In the genomic region with DNA sequence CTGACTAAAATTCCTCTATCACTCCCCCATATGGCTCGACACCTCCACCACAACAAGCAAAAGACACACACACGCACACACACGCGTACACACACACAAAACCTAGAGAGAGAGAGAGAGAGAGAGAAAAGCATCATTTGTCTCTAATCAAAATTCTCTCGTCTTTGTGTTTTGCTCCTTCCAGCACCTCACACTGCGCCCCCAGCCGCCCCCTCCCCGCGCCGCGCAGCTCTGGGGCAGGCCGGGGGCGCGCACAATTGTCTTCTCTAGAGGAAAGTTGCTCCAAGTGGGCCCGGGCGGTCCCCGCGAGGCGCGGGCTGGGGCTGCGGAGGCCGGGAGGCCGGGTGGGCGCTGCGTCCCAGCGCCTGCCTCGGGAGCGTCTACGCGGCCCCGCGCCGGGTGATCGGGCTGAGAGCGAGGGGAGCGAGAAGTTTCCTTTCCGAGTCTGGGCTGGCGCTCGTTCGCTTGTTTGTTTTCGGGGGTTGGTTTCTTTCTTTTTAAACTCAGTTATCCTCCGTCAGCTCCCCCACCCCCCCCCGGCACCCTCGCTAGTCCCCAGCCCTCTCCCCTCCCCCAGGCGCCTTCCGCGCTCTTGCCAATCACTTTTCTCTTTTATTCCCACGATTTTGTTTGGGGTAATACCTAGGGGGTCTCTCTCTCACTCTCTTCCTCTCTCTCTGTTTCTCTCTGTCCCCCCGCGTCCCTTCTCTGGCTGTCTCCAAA, we compare ENCODE assay signal across 1 cellular context.
TF ChIP-seq lines count a peak whose summit lies in the region.

No MANE protein-coding gene starts in this region.

TF ChIP-seq in K562, 482 proteins besides CTCF, POLR2A, EP300 and RAD21 (continued from another document and continues in another):
- TF ChIP-seq, protein P1, sequence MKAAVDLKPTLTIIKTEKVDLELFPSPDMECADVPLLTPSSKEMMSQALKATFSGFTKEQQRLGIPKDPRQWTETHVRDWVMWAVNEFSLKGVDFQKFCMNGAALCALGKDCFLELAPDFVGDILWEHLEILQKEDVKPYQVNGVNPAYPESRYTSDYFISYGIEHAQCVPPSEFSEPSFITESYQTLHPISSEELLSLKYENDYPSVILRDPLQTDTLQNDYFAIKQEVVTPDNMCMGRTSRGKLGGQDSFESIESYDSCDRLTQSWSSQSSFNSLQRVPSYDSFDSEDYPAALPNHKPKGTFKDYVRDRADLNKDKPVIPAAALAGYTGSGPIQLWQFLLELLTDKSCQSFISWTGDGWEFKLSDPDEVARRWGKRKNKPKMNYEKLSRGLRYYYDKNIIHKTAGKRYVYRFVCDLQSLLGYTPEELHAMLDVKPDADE (conservative IDR thresholded peaks at IDR 0.05; ENCODE audit: control insufficient read depth, low read depth, low read length), result no peak
- TF ChIP-seq SRSF1 (IDR thresholded peaks at IDR 0.05; ENCODE audit: low read depth, low read length) (no peak), PHF8 (IDR thresholded peaks at IDR 0.05; ENCODE audit: borderline replicate concordance, low read length) (no peak; the same call in 1 of the 2 replicates), NFE2L1 (tag; IDR thresholded peaks at IDR 0.05; ENCODE audit: borderline replicate concordance, low read depth) (no peak), ZNF77 (CRISPR knock-in tag; IDR thresholded peaks at IDR 0.05) (no peak), MTA2 (IDR thresholded peaks at IDR 0.05; ENCODE audit: low read depth) (no peak), HCFC1 (IDR thresholded peaks at IDR 0.05; ENCODE audit: low read depth, low read length) (no peak), SRSF3 (IDR thresholded peaks at IDR 0.05; ENCODE audit: insufficient read depth, low read length) (peak; percentile 98), ZNF347 (CRISPR knock-in tag; IDR thresholded peaks at IDR 0.05; ENCODE audit: low read depth) (no peak), NFXL1 (CRISPR knock-in tag; IDR thresholded peaks at IDR 0.05) (peak; percentile 47; the same call in 1 of the 2 replicates), POLR2AphosphoS5 (IDR thresholded peaks at IDR 0.05; ENCODE audit: control insufficient read depth, insufficient read depth, low read depth, low read length) (0 out of 2 replicates have a peak, but pooled peaks have one; percentile 13), NCOA6 (IDR thresholded peaks at IDR 0.05) (no peak), SMARCE1 (IDR thresholded peaks at IDR 0.05) (no peak), SMARCA5 (IDR thresholded peaks at IDR 0.05) (no peak), NR2C2 (CRISPR knock-in tag; IDR thresholded peaks at IDR 0.05) (no peak), NR2C2 (tag; IDR thresholded peaks at IDR 0.05) (no peak), GTF2E2 (tag; IDR thresholded peaks at IDR 0.05) (no peak), PHB (CRISPR knock-in tag; IDR thresholded peaks at IDR 0.05) (no peak), JUNB (CRISPR knock-in tag; conservative IDR thresholded peaks at IDR 0.05) (no peak)
- TF ChIP-seq, protein P2, sequence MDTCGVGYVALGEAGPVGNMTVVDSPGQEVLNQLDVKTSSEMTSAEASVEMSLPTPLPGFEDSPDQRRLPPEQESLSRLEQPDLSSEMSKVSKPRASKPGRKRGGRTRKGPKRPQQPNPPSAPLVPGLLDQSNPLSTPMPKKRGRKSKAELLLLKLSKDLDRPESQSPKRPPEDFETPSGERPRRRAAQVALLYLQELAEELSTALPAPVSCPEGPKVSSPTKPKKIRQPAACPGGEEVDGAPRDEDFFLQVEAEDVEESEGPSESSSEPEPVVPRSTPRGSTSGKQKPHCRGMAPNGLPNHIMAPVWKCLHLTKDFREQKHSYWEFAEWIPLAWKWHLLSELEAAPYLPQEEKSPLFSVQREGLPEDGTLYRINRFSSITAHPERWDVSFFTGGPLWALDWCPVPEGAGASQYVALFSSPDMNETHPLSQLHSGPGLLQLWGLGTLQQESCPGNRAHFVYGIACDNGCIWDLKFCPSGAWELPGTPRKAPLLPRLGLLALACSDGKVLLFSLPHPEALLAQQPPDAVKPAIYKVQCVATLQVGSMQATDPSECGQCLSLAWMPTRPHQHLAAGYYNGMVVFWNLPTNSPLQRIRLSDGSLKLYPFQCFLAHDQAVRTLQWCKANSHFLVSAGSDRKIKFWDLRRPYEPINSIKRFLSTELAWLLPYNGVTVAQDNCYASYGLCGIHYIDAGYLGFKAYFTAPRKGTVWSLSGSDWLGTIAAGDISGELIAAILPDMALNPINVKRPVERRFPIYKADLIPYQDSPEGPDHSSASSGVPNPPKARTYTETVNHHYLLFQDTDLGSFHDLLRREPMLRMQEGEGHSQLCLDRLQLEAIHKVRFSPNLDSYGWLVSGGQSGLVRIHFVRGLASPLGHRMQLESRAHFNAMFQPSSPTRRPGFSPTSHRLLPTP (IDR thresholded peaks at IDR 0.05; ENCODE audit: borderline replicate concordance, extremely low read depth, insufficient read length), result no peak
- TF ChIP-seq, protein P3, sequence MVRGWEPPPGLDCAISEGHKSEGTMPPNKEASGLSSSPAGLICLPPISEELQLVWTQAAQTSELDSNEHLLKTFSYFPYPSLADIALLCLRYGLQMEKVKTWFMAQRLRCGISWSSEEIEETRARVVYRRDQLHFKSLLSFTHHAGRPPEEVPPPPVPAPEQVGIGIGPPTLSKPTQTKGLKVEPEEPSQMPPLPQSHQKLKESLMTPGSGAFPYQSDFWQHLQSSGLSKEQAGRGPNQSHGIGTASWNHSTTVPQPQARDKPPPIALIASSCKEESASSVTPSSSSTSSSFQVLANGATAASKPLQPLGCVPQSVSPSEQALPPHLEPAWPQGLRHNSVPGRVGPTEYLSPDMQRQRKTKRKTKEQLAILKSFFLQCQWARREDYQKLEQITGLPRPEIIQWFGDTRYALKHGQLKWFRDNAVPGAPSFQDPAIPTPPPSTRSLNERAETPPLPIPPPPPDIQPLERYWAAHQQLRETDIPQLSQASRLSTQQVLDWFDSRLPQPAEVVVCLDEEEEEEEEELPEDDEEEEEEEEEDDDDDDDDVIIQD (CRISPR knock-in tag; IDR thresholded peaks at IDR 0.05), result no peak
- TF ChIP-seq, protein P4, sequence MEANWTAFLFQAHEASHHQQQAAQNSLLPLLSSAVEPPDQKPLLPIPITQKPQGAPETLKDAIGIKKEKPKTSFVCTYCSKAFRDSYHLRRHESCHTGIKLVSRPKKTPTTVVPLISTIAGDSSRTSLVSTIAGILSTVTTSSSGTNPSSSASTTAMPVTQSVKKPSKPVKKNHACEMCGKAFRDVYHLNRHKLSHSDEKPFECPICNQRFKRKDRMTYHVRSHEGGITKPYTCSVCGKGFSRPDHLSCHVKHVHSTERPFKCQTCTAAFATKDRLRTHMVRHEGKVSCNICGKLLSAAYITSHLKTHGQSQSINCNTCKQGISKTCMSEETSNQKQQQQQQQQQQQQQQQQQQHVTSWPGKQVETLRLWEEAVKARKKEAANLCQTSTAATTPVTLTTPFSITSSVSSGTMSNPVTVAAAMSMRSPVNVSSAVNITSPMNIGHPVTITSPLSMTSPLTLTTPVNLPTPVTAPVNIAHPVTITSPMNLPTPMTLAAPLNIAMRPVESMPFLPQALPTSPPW (CRISPR knock-in tag; IDR thresholded peaks at IDR 0.05), result peak; percentile 63
- TF ChIP-seq, protein P5, sequence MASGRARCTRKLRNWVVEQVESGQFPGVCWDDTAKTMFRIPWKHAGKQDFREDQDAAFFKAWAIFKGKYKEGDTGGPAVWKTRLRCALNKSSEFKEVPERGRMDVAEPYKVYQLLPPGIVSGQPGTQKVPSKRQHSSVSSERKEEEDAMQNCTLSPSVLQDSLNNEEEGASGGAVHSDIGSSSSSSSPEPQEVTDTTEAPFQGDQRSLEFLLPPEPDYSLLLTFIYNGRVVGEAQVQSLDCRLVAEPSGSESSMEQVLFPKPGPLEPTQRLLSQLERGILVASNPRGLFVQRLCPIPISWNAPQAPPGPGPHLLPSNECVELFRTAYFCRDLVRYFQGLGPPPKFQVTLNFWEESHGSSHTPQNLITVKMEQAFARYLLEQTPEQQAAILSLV (tag; IDR thresholded peaks at IDR 0.05), result no peak
- TF ChIP-seq, protein P6, sequence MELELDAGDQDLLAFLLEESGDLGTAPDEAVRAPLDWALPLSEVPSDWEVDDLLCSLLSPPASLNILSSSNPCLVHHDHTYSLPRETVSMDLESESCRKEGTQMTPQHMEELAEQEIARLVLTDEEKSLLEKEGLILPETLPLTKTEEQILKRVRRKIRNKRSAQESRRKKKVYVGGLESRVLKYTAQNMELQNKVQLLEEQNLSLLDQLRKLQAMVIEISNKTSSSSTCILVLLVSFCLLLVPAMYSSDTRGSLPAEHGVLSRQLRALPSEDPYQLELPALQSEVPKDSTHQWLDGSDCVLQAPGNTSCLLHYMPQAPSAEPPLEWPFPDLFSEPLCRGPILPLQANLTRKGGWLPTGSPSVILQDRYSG (tag; conservative IDR thresholded peaks at IDR 0.05; ENCODE audit: low read depth), result no peak
- TF ChIP-seq, protein P7, sequence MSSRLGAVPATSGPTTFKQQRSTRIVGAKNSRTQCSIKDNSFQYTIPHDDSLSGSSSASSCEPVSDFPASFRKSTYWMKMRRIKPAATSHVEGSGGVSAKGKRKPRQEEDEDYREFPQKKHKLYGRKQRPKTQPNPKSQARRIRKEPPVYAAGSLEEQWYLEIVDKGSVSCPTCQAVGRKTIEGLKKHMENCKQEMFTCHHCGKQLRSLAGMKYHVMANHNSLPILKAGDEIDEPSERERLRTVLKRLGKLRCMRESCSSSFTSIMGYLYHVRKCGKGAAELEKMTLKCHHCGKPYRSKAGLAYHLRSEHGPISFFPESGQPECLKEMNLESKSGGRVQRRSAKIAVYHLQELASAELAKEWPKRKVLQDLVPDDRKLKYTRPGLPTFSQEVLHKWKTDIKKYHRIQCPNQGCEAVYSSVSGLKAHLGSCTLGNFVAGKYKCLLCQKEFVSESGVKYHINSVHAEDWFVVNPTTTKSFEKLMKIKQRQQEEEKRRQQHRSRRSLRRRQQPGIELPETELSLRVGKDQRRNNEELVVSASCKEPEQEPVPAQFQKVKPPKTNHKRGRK (tag; IDR thresholded peaks at IDR 0.05), result no peak
- TF ChIP-seq, protein P8, sequence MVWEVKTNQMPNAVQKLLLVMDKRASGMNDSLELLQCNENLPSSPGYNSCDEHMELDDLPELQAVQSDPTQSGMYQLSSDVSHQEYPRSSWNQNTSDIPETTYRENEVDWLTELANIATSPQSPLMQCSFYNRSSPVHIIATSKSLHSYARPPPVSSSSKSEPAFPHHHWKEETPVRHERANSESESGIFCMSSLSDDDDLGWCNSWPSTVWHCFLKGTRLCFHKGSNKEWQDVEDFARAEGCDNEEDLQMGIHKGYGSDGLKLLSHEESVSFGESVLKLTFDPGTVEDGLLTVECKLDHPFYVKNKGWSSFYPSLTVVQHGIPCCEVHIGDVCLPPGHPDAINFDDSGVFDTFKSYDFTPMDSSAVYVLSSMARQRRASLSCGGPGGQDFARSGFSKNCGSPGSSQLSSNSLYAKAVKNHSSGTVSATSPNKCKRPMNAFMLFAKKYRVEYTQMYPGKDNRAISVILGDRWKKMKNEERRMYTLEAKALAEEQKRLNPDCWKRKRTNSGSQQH (CRISPR knock-in tag; IDR thresholded peaks at IDR 0.05), result no peak
- TF ChIP-seq, protein P9, sequence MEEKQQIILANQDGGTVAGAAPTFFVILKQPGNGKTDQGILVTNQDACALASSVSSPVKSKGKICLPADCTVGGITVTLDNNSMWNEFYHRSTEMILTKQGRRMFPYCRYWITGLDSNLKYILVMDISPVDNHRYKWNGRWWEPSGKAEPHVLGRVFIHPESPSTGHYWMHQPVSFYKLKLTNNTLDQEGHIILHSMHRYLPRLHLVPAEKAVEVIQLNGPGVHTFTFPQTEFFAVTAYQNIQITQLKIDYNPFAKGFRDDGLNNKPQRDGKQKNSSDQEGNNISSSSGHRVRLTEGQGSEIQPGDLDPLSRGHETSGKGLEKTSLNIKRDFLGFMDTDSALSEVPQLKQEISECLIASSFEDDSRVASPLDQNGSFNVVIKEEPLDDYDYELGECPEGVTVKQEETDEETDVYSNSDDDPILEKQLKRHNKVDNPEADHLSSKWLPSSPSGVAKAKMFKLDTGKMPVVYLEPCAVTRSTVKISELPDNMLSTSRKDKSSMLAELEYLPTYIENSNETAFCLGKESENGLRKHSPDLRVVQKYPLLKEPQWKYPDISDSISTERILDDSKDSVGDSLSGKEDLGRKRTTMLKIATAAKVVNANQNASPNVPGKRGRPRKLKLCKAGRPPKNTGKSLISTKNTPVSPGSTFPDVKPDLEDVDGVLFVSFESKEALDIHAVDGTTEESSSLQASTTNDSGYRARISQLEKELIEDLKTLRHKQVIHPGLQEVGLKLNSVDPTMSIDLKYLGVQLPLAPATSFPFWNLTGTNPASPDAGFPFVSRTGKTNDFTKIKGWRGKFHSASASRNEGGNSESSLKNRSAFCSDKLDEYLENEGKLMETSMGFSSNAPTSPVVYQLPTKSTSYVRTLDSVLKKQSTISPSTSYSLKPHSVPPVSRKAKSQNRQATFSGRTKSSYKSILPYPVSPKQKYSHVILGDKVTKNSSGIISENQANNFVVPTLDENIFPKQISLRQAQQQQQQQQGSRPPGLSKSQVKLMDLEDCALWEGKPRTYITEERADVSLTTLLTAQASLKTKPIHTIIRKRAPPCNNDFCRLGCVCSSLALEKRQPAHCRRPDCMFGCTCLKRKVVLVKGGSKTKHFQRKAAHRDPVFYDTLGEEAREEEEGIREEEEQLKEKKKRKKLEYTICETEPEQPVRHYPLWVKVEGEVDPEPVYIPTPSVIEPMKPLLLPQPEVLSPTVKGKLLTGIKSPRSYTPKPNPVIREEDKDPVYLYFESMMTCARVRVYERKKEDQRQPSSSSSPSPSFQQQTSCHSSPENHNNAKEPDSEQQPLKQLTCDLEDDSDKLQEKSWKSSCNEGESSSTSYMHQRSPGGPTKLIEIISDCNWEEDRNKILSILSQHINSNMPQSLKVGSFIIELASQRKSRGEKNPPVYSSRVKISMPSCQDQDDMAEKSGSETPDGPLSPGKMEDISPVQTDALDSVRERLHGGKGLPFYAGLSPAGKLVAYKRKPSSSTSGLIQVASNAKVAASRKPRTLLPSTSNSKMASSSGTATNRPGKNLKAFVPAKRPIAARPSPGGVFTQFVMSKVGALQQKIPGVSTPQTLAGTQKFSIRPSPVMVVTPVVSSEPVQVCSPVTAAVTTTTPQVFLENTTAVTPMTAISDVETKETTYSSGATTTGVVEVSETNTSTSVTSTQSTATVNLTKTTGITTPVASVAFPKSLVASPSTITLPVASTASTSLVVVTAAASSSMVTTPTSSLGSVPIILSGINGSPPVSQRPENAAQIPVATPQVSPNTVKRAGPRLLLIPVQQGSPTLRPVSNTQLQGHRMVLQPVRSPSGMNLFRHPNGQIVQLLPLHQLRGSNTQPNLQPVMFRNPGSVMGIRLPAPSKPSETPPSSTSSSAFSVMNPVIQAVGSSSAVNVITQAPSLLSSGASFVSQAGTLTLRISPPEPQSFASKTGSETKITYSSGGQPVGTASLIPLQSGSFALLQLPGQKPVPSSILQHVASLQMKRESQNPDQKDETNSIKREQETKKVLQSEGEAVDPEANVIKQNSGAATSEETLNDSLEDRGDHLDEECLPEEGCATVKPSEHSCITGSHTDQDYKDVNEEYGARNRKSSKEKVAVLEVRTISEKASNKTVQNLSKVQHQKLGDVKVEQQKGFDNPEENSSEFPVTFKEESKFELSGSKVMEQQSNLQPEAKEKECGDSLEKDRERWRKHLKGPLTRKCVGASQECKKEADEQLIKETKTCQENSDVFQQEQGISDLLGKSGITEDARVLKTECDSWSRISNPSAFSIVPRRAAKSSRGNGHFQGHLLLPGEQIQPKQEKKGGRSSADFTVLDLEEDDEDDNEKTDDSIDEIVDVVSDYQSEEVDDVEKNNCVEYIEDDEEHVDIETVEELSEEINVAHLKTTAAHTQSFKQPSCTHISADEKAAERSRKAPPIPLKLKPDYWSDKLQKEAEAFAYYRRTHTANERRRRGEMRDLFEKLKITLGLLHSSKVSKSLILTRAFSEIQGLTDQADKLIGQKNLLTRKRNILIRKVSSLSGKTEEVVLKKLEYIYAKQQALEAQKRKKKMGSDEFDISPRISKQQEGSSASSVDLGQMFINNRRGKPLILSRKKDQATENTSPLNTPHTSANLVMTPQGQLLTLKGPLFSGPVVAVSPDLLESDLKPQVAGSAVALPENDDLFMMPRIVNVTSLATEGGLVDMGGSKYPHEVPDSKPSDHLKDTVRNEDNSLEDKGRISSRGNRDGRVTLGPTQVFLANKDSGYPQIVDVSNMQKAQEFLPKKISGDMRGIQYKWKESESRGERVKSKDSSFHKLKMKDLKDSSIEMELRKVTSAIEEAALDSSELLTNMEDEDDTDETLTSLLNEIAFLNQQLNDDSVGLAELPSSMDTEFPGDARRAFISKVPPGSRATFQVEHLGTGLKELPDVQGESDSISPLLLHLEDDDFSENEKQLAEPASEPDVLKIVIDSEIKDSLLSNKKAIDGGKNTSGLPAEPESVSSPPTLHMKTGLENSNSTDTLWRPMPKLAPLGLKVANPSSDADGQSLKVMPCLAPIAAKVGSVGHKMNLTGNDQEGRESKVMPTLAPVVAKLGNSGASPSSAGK (IDR thresholded peaks at IDR 0.05), result no peak
